In the genomic region with DNA sequence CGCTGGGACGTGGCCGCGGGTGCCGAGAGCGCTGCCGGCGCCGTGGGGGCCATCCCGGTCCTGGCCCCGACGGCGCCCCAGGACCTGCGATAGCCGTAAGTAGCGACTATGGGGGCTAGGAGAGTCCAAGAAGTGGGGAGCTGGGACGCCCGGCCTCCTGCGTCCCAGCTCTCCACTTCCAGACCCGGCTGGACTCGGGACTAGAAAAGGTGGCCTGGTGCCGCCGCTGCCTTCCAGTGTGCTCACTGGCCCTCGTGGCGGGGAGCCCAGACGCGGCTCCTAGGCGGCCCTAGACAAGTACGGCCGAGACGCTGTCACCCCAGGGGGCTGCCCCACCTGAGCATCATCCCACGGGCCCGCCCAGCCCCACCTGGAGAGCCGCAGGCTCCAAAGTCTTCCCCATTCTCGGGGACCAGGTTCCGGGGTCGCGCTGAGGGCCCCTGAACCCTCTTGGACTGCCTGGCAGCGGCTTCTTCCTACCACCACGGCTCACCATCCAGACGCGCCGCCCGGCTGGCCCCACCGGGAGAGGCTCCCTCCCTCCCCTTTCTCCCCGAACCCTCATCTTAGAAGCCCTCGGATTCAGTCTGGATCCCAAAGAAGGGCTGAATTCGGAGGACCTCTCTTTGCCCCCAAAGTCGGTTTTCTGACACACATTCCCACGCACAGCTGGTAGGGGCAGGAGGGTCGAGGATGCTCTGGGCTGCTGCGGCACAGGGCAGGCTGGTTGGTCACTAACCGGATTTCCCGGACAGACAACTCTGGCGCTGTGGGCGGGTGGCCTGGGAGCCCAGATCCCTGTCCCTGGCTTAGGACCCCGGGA, we compare ENCODE assay signal across 9 cellular contexts. TPM values are rescaled to one million over a fixed set of nuclear protein-coding genes. Genes with fewer than 3 reads are reported as not detected.
A peak's percentile ranks its signal among the peaks of the same experiment; 100 is the strongest.
DNase-seq lines count a peak whose midpoint lies in the region; ATAC-seq, FAIRE-seq and TF ChIP-seq lines count a peak whose summit lies in the region.
"Had no signal": no experiment of that assay in that cellular context is flagged by ENCODE, and none has a peak within 500 bp of the region (broad histone marks: within the 10 kb centered on the region; RNA-seq: fewer than 3 reads in every experiment).

No MANE protein-coding gene starts in this region.

- peaks cover 9% of the 10 kb centered on the region for H3K4me1 Mint-ChIP-seq in HFFc6 (ENCODE audit: low read depth)
- peaks cover 49% of the 10 kb centered on the region for H3K4me1 Mint-ChIP-seq in astrocyte (ENCODE audit: low read depth, unreplicated experiment)
- H3K4me1 Mint-ChIP-seq in immature natural killer cell: peaks cover 15 to 24% of the 10 kb centered on the region in 2 donors

- H3K36me3 Mint-ChIP-seq in HFFc6 (ENCODE audit: low read depth) (no peaks in the 10 kb centered on the region), astrocyte (ENCODE audit: low read depth, unreplicated experiment) (peaks cover 15% of the 10 kb centered on the region), immature natural killer cell (no peaks in the 10 kb centered on the region)

- H3K27ac Mint-ChIP-seq in HFFc6 (no peak overlapping the region), astrocyte (ENCODE audit: unreplicated experiment) (peak overlapping the region; percentile 92), immature natural killer cell (no peak overlapping the region)

- no peak for ATAC-seq in GM18502 (IDR thresholded peaks at IDR 0.05; ENCODE audit: poor library complexity, unreplicated experiment)

- H3K4me3 Mint-ChIP-seq in HFFc6: peak overlapping the region; percentile 42
- H3K4me3 Mint-ChIP-seq in astrocyte (ENCODE audit: unreplicated experiment): peak overlapping the region; percentile 93
- peak overlapping the region; percentile 63 to 73 (median 66) for H3K4me3 Mint-ChIP-seq in immature natural killer cell

- no peak for DNase-seq in HFFc6
- no peak for DNase-seq in astrocyte (ENCODE audit: low read depth)
- no peak for DNase-seq in immature natural killer cell
- no peak for DNase-seq in DMS79 (lab: John Stamatoyannopoulos, UW)
- DNase-seq in SKM-1 (lab: John Stamatoyannopoulos, UW; ENCODE audit: unreplicated experiment): no peak
- DNase-seq in GOT3 (lab: John Stamatoyannopoulos, UW): no peak

- peak overlapping the region; percentile 71 for H3K4me3 ChIP-seq in astrocyte (ENCODE audit: insufficient read depth, low read depth, low read length)
- H3K4me3 ChIP-seq in skeletal muscle satellite cell (ENCODE audit: low read length): no peak overlapping the region

- H4K20me1 ChIP-seq in astrocyte (ENCODE audit: insufficient read depth, low read length): peaks cover 36% of the 10 kb centered on the region

- FAIRE-seq in astrocyte (lab: Jason Lieb, UNC): no peak
- FAIRE-seq: GM18507 had no signal

- peak overlapping the region; percentile 79 for H2AFZ ChIP-seq in astrocyte (ENCODE audit: low read depth, low read length)

- H3K27me3 ChIP-seq in astrocyte (ENCODE audit: insufficient read depth, low read length) (peaks cover under 1% of the 10 kb centered on the region), skeletal muscle satellite cell (ENCODE audit: control insufficient read depth, insufficient read depth, low read length) (peaks cover 96% of the 10 kb centered on the region)

- H3K9me3 Mint-ChIP-seq in HFFc6 (no peaks in the 10 kb centered on the region), astrocyte (ENCODE audit: unreplicated experiment) (no peaks in the 10 kb centered on the region), immature natural killer cell (peaks cover 0 to under 1% (median 0%) of the 10 kb centered on the region in 6 donors)

- H3K4me2 ChIP-seq in astrocyte (ENCODE audit: low read length): peak overlapping the region; percentile 98
- H3K4me2 ChIP-seq in skeletal muscle satellite cell (ENCODE audit: low read length): peak overlapping the region; percentile 69

- H3K9me3 ChIP-seq in astrocyte (ENCODE audit: insufficient read depth, low read depth, low read length) (no peaks in the 10 kb centered on the region), skeletal muscle satellite cell (replicated peaks; ENCODE audit: low read length) (no peaks in the 10 kb centered on the region)

- TF ChIP-seq CTCF in HFFc6 (IDR thresholded peaks at IDR 0.05) (no peak), astrocyte (IDR thresholded peaks at IDR 0.05; ENCODE audit: insufficient read depth, low read depth, low read length) (no peak)

- H3K9ac ChIP-seq in astrocyte (ENCODE audit: low read length) (peak overlapping the region; percentile 71), skeletal muscle satellite cell (ENCODE audit: low read depth, low read length) (no peak overlapping the region)

- H3K36me3 ChIP-seq in astrocyte (ENCODE audit: insufficient read depth, low read length) (no peaks in the 10 kb centered on the region), skeletal muscle satellite cell (ENCODE audit: insufficient read depth, low read length) (no peaks in the 10 kb centered on the region)

- peaks cover 38% of the 10 kb centered on the region for H3K4me1 ChIP-seq in astrocyte (ENCODE audit: insufficient read depth, low read length)
- H3K4me1 ChIP-seq in skeletal muscle satellite cell (ENCODE audit: control insufficient read depth, insufficient read depth, low read length): peaks cover 4% of the 10 kb centered on the region

- no peak overlapping the region for H3K27ac ChIP-seq in astrocyte (ENCODE audit: low read depth, low read length)

- H3K79me2 ChIP-seq in astrocyte (ENCODE audit: insufficient read depth, low read length): peaks cover 28% of the 10 kb centered on the region

- H3K27me3 Mint-ChIP-seq in HFFc6 (ENCODE audit: insufficient read depth) (peaks cover 64% of the 10 kb centered on the region), astrocyte (ENCODE audit: low read depth, unreplicated experiment) (no peaks in the 10 kb centered on the region), immature natural killer cell (ENCODE audit: low read depth in 3 of 3) (peaks cover 11 to 19% (median 17%) of the 10 kb centered on the region in 3 donors)

RNA-seq across cellular contexts. Expression of a gene that starts 0.9 kb away (rescaled TPM):
- total RNA-seq in HFFc6 (2021; fragmentation: NEBNext Ultra II Directional; extraction: Animal tissue kit (Norgen Biotek cat#: 25700)): under 1 TPM in 2 of 6 experiments, not detected in 4; 0.38 to 0.96 TPM
- 144 and 167 TPM in 2 replicates for total RNA-seq in astrocyte
- not detected for polyA plus RNA-seq in immature natural killer cell
- total RNA-seq in skeletal muscle satellite cell (2012; rRNA removed): 0.44 and 5.3 TPM in 2 replicates

Comparison
In these comparisons a context has a peak if more than half of its experiments do, and no peak if none do; other contexts are left out.
1. H3K4me3 Mint-ChIP-seq: peak in every context shown above with its lines; median percentile 93 in astrocyte; 66 in immature natural killer cell; 42 in HFFc6.
2. RNA of a gene that starts 0.9 kb away (total RNA-seq): 144 to 167 TPM in astrocyte; 0.38 to 0.96 TPM in HFFc6; every median in the first group is over 10 times any median in the second.